Comparison of ENCODE assay signal across 15 cellular contexts in the genomic region with DNA sequence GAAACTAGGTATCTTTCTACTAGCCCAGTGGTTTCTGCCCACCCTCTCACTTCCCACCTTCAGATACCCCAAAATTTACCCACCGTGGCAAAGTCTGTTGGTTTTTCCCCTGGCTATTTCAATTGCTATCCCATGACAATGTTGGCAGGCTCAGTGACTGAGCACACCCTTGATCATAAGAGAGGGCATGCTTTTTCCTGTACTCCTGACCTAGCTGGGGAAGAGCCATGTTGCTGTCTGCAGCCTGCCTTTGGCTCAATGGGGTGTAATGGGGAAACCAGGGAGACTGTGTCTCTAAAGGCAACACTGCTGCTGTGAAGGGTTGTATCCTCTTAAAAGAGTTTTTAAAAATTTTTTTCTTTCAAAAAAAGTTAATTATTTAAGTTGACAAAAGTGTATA.
"Had no signal": no experiment of that assay in that cellular context is flagged by ENCODE, and none has a peak within 500 bp of the region (broad histone marks: within the 10 kb centered on the region; RNA-seq: fewer than 3 reads in every experiment).

No MANE protein-coding gene starts in this region.

- H3K4me3 ChIP-seq: coronary artery, sigmoid colon, vagina had no signal

- H3K36me3 ChIP-seq: sigmoid colon, vagina had no signal

- DNase-seq: activated CD8-positive, alpha-beta memory T cell treated with anti-CD3 and anti-CD28 coated beads for 24 hours; activated CD8-positive, alpha-beta memory T cell treated with anti-CD3 and anti-CD28 coated beads, Interleukin-2, amount 50 U/mL, for 4 hours; activated naive CD4-positive, alpha-beta T cell; activated T-cell treated with anti-CD3 and anti-CD28 coated beads, Interleukin-2, amount 50 U/mL, for 4 hours; cerebellar nuclear complex; erythroblast; occipital lobe; sigmoid colon; stimulated activated CD4-positive, alpha-beta T cell treated with anti-CD3 and anti-CD28 coated beads, Interleukin-2, amount 100 ng/mL, for 48 hours; stimulated activated CD8-positive, alpha-beta memory T cell treated with anti-CD3 and anti-CD28 coated beads, Interleukin-4, amount 100 ng/mL, for 48 hours; stimulated activated naive B cell treated with anti-CD40 and anti-IgM and Interleukin-4, amounts not matched to agents 10 μg/mL and 1 μg/mL and 100 μg/mL, for 72 hours; T-helper 9 cell had no signal

- H3K27ac ChIP-seq: vagina had no signal

- H3K4me1 ChIP-seq: vagina had no signal

- H3K27me3 ChIP-seq: sigmoid colon, vagina had no signal

- H3K9me3 ChIP-seq: sigmoid colon, vagina had no signal

- ATAC-seq: activated T-cell treated with anti-CD3 and anti-CD28 coated beads, Interleukin-2, amount 50 U/mL, for 4 hours; stimulated activated naive B cell treated with anti-CD40 and anti-IgM and Interleukin-4, amounts not matched to agents 10 μg/mL and 1 μg/mL and 100 μg/mL, for 72 hours; WTC11 had no signal
